Comparison of ENCODE assay signal across 8 cellular contexts in genomic region chr19:36772341-36773222, GRCh38. TPM values are rescaled to one million over a fixed set of nuclear protein-coding genes. Genes with fewer than 3 reads are reported as not detected.
DNase-seq lines count a peak whose midpoint lies in the region; ATAC-seq and TF ChIP-seq lines count a peak whose summit lies in the region.

TSS of gene ZNF850 (minus strand) at chr19:36772807. CDS start at chr19:36762606, 10,201 bp downstream.

- H3K27ac Mint-ChIP-seq in activated naive CD8-positive, alpha-beta T cell treated with anti-CD3 and anti-CD28 coated beads, Interleukin-2, amount 50 U/mL, for 24 hours: peak within 1 kb of the TSS; percentile 97

- H4K12ac ChIP-seq in trophoblast cell (ENCODE audit: low read depth, low read length): peak within 1 kb of the TSS; percentile 85

- H3K9me3 ChIP-seq in trophoblast cell (ENCODE audit: insufficient read depth, low read depth, low read length) (peaks cover 13% of the 10 kb centered on the region), transverse colon (peaks cover 16 to 22% of the 10 kb centered on the region in 2 donors)

- peak within 1 kb of the TSS; percentile 99 for H2AFZ ChIP-seq in trophoblast cell (ENCODE audit: insufficient read depth, low read length, poor library complexity)

- H4K91ac ChIP-seq in trophoblast cell (ENCODE audit: low read depth, low read length): peak within 1 kb of the TSS; percentile 58

- peak; percentile 92 for ATAC-seq in HG02571 (IDR thresholded peaks at IDR 0.05; ENCODE audit: unreplicated experiment)
- peak; percentile 93 for ATAC-seq in activated naive CD8-positive, alpha-beta T cell treated with anti-CD3 and anti-CD28 coated beads, Interleukin-2, amount 50 U/mL, for 24 hours

- peak within 1 kb of the TSS; percentile 27 for H2BK12ac ChIP-seq in trophoblast cell (ENCODE audit: low read length)

- H2BK120ac ChIP-seq in trophoblast cell (ENCODE audit: insufficient read depth, low read length, poor library complexity): peak within 1 kb of the TSS; percentile 23

- no peaks in the 10 kb centered on the region for H3K27me3 Mint-ChIP-seq in activated naive CD8-positive, alpha-beta T cell treated with anti-CD3 and anti-CD28 coated beads, Interleukin-2, amount 50 U/mL, for 24 hours

- H3K27ac ChIP-seq in trophoblast cell (ENCODE audit: low read depth, low read length) (peak within 1 kb of the TSS; percentile 66), transverse colon (peak within 1 kb of the TSS; percentile 74 to 81 (median 78))

- peak within 1 kb of the TSS; percentile 72 for H3K4me2 ChIP-seq in trophoblast cell (ENCODE audit: low read length)

- H3K4ac ChIP-seq in trophoblast cell (ENCODE audit: low read depth, low read length): peak within 1 kb of the TSS; percentile 85

- peak within 1 kb of the TSS; percentile 95 for H3K18ac ChIP-seq in trophoblast cell (ENCODE audit: low read length)

- DNase-seq in GM06990 (ENCODE audit: extremely low read depth, insufficient read length) (peak; percentile 91), NCI-H1092 (lab: John Stamatoyannopoulos, UW) (peak; percentile 82), SKM-1 treated with dmso at 0.1 percent for 144 hours (lab: John Stamatoyannopoulos, UW; ENCODE audit: unreplicated experiment) (peak; percentile 88), cardiac septum (ENCODE audit: low spot score) (peak; percentile 96), trophoblast cell (peak; percentile 96 to 99), transverse colon (peak; percentile 95)
- DNase-seq in activated naive CD8-positive, alpha-beta T cell treated with anti-CD3 and anti-CD28 coated beads, Interleukin-2, amount 50 U/mL, for 24 hours: peak; percentile 92

- no peak within 1 kb of the TSS for H3K23ac ChIP-seq in trophoblast cell (ENCODE audit: low read length)

- WGBS in trophoblast cell (ENCODE audit: extremely low coverage, insufficient coverage, insufficient read length): no CpG with 5 or more reads among the region's 55 CpGs
- 0% methylated on average over 2 to 55 of the region's 55 CpGs for WGBS in transverse colon (ENCODE audit: low coverage in 1 of 2), 2 donors

- peak within 1 kb of the TSS; percentile 85 for H4K8ac ChIP-seq in trophoblast cell (ENCODE audit: low read depth, low read length)

- TF ChIP-seq EP300 in transverse colon (IDR thresholded peaks at IDR 0.05; ENCODE audit: low read depth): no peak

- peak within 1 kb of the TSS; percentile 93 for H2AK5ac ChIP-seq in trophoblast cell (ENCODE audit: low read length)

- TF ChIP-seq POLR2A in transverse colon (IDR thresholded peaks at IDR 0.05): peak; percentile 42

- H3K9me3 Mint-ChIP-seq in activated naive CD8-positive, alpha-beta T cell treated with anti-CD3 and anti-CD28 coated beads, Interleukin-2, amount 50 U/mL, for 24 hours: peaks cover 27% of the 10 kb centered on the region

- H3K27me3 ChIP-seq in GM06990 (replicated peaks; ENCODE audit: control insufficient read depth, insufficient read depth, low read length) (no peaks in the 10 kb centered on the region), trophoblast cell (ENCODE audit: insufficient read depth, low read length) (no peaks in the 10 kb centered on the region), transverse colon (no peaks in the 10 kb centered on the region)

- peak within 1 kb of the TSS; percentile 84 for H3K4me3 ChIP-seq in GM06990 (replicated peaks; ENCODE audit: low read depth, low read length)
- H3K4me3 ChIP-seq in trophoblast cell (ENCODE audit: low read depth, low read length): peak within 1 kb of the TSS; percentile 94
- H3K4me3 ChIP-seq in transverse colon: peak within 1 kb of the TSS; percentile 48 to 81 (median 62)

- peaks cover 15% of the 10 kb centered on the region for H3K79me1 ChIP-seq in trophoblast cell (ENCODE audit: low read length)

- in situ Hi-C loops in transverse colon (cut with MboI; ENCODE audit: low pct_ligation_motif_present in 1 of 4, low pct_unique_long_range_greater_than_20kb in 1 of 4, low sequenced_read_pairs in 3 of 4): no loop called here

- H3K4me1 ChIP-seq in trophoblast cell (ENCODE audit: control insufficient read depth in 1 of 2, insufficient read depth in 2 of 2, low read length in 2 of 2): peaks cover 0 to 2% of the 10 kb centered on the region in 2 experiments
- H3K4me1 ChIP-seq in transverse colon: peaks cover 6 to 18% (median 9%) of the 10 kb centered on the region in 4 donors

- peaks cover 14% of the 10 kb centered on the region for H3K79me2 ChIP-seq in trophoblast cell (ENCODE audit: control insufficient read depth, insufficient read depth, low read length, poor library complexity)

- TF ChIP-seq CTCF in GM06990 (IDR thresholded peaks at IDR 0.05; ENCODE audit: insufficient read depth, low read length, poor library complexity, severe bottlenecking) (no peak), transverse colon (IDR thresholded peaks at IDR 0.05) (no peak)

- peak within 1 kb of the TSS; percentile 86 for H2BK5ac ChIP-seq in trophoblast cell (ENCODE audit: low read depth, low read length, poor library complexity)

- H3K14ac ChIP-seq in trophoblast cell (ENCODE audit: low read length): peak within 1 kb of the TSS; percentile 93

- intact Hi-C loops in cardiac septum (cut with DNase I): loop anchor here (2.0 to 10.0 kb wide), 5 partner anchors 24 to 638 kb away; partner anchors contain the start of genes ZNF345, ZNF567 and ZNF790
- intact Hi-C loops in transverse colon (cut with DNase I; ENCODE audit: low total_unique reads): no loop called here

- H3K4me3 Mint-ChIP-seq in activated naive CD8-positive, alpha-beta T cell treated with anti-CD3 and anti-CD28 coated beads, Interleukin-2, amount 50 U/mL, for 24 hours: peak within 1 kb of the TSS; percentile 100

- peaks cover 23% of the 10 kb centered on the region for H3K4me1 Mint-ChIP-seq in activated naive CD8-positive, alpha-beta T cell treated with anti-CD3 and anti-CD28 coated beads, Interleukin-2, amount 50 U/mL, for 24 hours

- H3K36me3 ChIP-seq in GM06990 (ENCODE audit: control insufficient read depth, insufficient read depth, low read length) (no peaks in the 10 kb centered on the region), trophoblast cell (ENCODE audit: control insufficient read depth in 1 of 2, insufficient read depth in 2 of 2, low read length in 2 of 2) (peaks cover 7 to 13% of the 10 kb centered on the region in 2 experiments), transverse colon (no peaks in the 10 kb centered on the region)

- H3K9ac ChIP-seq in trophoblast cell (ENCODE audit: low read length): peak within 1 kb of the TSS; percentile 80

- peaks cover 65% of the 10 kb centered on the region for H3K36me3 Mint-ChIP-seq in activated naive CD8-positive, alpha-beta T cell treated with anti-CD3 and anti-CD28 coated beads, Interleukin-2, amount 50 U/mL, for 24 hours (ENCODE audit: low read depth)

RNA-seq across cellular contexts. Expression of gene ZNF850, which starts in this region (rescaled TPM):
- total RNA-seq in cardiac septum (3.3 TPM), transverse colon (1 to 10 TPM in 3 of 4 donors, under 1 TPM in 1; 0.75 to 2.2 (median 1.4) TPM)
- polyA plus RNA-seq in trophoblast cell (2013): 5.8 and 6.0 TPM in 2 replicates

Comparison
In these comparisons a context has a peak if more than half of its experiments do, and no peak if none do; other contexts are left out.
1. Peak in every context shown above with its lines: DNase-seq, ATAC-seq, H3K4me3 ChIP-seq and H3K27ac ChIP-seq.